In genomic region chr21:37683396-37684114, GRCh38 we compare ENCODE assay signal across 1 cellular context.
TF ChIP-seq lines count a peak whose summit lies in the region.

No MANE protein-coding gene starts in this region.

TF ChIP-seq in H1, 55 proteins besides CTCF, POLR2A, EP300 and RAD21 (continued from another document):
- TF ChIP-seq USF2 (IDR thresholded peaks at IDR 0.05; ENCODE audit: low read length) (no peak), RXRA (IDR thresholded peaks at IDR 0.05; ENCODE audit: insufficient read depth, low read depth, low read length) (no peak), SP1 (IDR thresholded peaks at IDR 0.05; ENCODE audit: low read depth, low read length) (no peak), SIN3A (conservative IDR thresholded peaks at IDR 0.05 in 1 of 2, IDR thresholded peaks at IDR 0.05 in 1 of 2; ENCODE audit: low read depth in 1 of 2, low read length in 2 of 2) (no peak), NRF1 (IDR thresholded peaks at IDR 0.05; ENCODE audit: low read depth, low read length) (no peak), RBBP5 (IDR thresholded peaks at IDR 0.05; ENCODE audit: borderline replicate concordance, low read depth, low read length) (no peak), EZH2 (IDR thresholded peaks at IDR 0.05; ENCODE audit: low read depth, low read length, severe bottlenecking) (no peak)
